11 cellular contexts compared by ENCODE assay signal in genomic region chr6:119467478-119468081, GRCh38.
DNase-seq lines count a peak whose midpoint lies in the region; ATAC-seq, FAIRE-seq and TF ChIP-seq lines count a peak whose summit lies in the region.
"Had no signal": no experiment of that assay in that cellular context is flagged by ENCODE, and none has a peak within 500 bp of the region (broad histone marks: within the 10 kb centered on the region; RNA-seq: fewer than 3 reads in every experiment).

No MANE protein-coding gene starts in this region.

- intact Hi-C loops in sciatic nerve (cut with DNase I) (no loop called here), transverse colon (cut with DNase I; ENCODE audit: low total_unique reads) (no loop called here)

- TF ChIP-seq CTCF in transverse colon (IDR thresholded peaks at IDR 0.05), result no peak

- H3K27ac ChIP-seq in transverse colon, result peak overlapping the region in 2 of 4 donors; percentile 0 to 16

- peak; percentile 40 for DNase-seq in ELR (ENCODE audit: low read depth)
- DNase-seq in NCI-H69 (lab: John Stamatoyannopoulos, UW), result peak; percentile 29
- DNase-seq in sciatic nerve (ENCODE audit: low spot score), result no peak
- no peak for DNase-seq in transverse colon
- no peak for DNase-seq in stimulated activated naive CD4-positive, alpha-beta T cell treated with Interleukin-2 at 50 U/mL for 16 hours (lab: John Stamatoyannopoulos, UW)
- DNase-seq in H54 (ENCODE audit: insufficient read length, low spot score), result no peak
- DNase-seq: activated CD4-positive, alpha-beta memory T cell treated with anti-CD3 and anti-CD28 coated beads, Interleukin-2, amount 10 ng/mL, durations not matched to agents 7 days and 5 days; glutamatergic neuron; HFFc6; substantia nigra had no signal

- H3K4me1 ChIP-seq in endocrine pancreas (ENCODE audit: control insufficient read depth, insufficient read depth, low read length) (peaks cover 13% of the 10 kb centered on the region), transverse colon (peaks cover 0 to 16% (median 3%) of the 10 kb centered on the region in 4 donors)

- no peak for TF ChIP-seq POLR2A in transverse colon (IDR thresholded peaks at IDR 0.05)
- no peak for TF ChIP-seq POLR2A in H54 (IDR thresholded peaks at IDR 0.05; ENCODE audit: low read depth, low read length)

- WGBS in transverse colon (ENCODE audit: low coverage in 1 of 2), 2 donors, result 49 to 56% methylated on average over 2 of the region's 2 CpGs

- no peak for FAIRE-seq in H54 (lab: Jason Lieb, UNC)

- ATAC-seq in sciatic nerve, result peak; percentile 87

- H3K9ac ChIP-seq in endocrine pancreas (ENCODE audit: control insufficient read depth, insufficient read depth, low read length), result no peak overlapping the region

- H3K27me3 ChIP-seq in endocrine pancreas (ENCODE audit: control insufficient read depth, insufficient read depth, low read length) (no peaks in the 10 kb centered on the region), transverse colon (no peaks in the 10 kb centered on the region)

- no peak for TF ChIP-seq EP300 in transverse colon (IDR thresholded peaks at IDR 0.05; ENCODE audit: low read depth)

- H3K9me3 ChIP-seq in endocrine pancreas (ENCODE audit: control insufficient read depth, low read length), result no peaks in the 10 kb centered on the region
- no peaks in the 10 kb centered on the region for H3K9me3 ChIP-seq in transverse colon

- in situ Hi-C loops in transverse colon (cut with MboI; ENCODE audit: low pct_ligation_motif_present in 1 of 4, low pct_unique_long_range_greater_than_20kb in 1 of 4, low sequenced_read_pairs in 3 of 4), result no loop called here

- H3K4me3 ChIP-seq in endocrine pancreas (ENCODE audit: control insufficient read depth, insufficient read depth, low read length), result peak overlapping the region; percentile 86
- peak overlapping the region in 1 of 4 donors; percentile 2 for H3K4me3 ChIP-seq in transverse colon

- H3K36me3 ChIP-seq in endocrine pancreas (ENCODE audit: control insufficient read depth, insufficient read depth, low read length) (no peaks in the 10 kb centered on the region), transverse colon (no peaks in the 10 kb centered on the region)

Comparison
In these comparisons a context has a peak if more than half of its experiments do, and no peak if none do; other contexts are left out.
1. DNase-seq: peak in ELR (single experiment) and NCI-H69 (single experiment); none in sciatic nerve (single experiment), transverse colon (single experiment), stimulated activated naive CD4-positive, alpha-beta T cell treated with Interleukin-2 at 50 U/mL for 16 hours (single experiment) and H54 (single experiment).